ENCODE assay signal across 8 cellular contexts in genomic region chr11:129896062-129896461, GRCh38. TPM values are rescaled to one million over a fixed set of nuclear protein-coding genes. Genes with fewer than 3 reads are reported as not detected.
A peak's percentile ranks its signal among the peaks of the same experiment; 100 is the strongest.
DNase-seq lines count a peak whose midpoint lies in the region; ATAC-seq, FAIRE-seq and TF ChIP-seq lines count a peak whose summit lies in the region.

No MANE protein-coding gene starts in this region.

- CTCF ChIA-PET in Caco-2 (lab: Charles Lee) = interaction anchor here (0.6 to 1.9 kb wide), 5 partner anchors 10 to 236 kb away, joined by 3 to 6 read pairs (median 3); no protein-coding TSS in a partner anchor

- H3K9me3 Mint-ChIP-seq in Caco-2 (ENCODE audit: unreplicated experiment) = no peaks in the 10 kb centered on the region

- no peak overlapping the region for H3K18ac ChIP-seq in mesendoderm (ENCODE audit: low read length)

- BruUV-seq in Caco-2 (replicated peaks; lab: Mats Ljungman, UMichigan) = TSS peak; percentile 61

- H3K36me3 ChIP-seq in Caco-2 (ENCODE audit: control insufficient read depth, insufficient read depth, low read length) (peaks cover 4% of the 10 kb centered on the region; the same call in 1 of the 2 replicates), bronchial epithelial cell (ENCODE audit: control insufficient read depth, insufficient read depth, low read length) (peaks cover 8% of the 10 kb centered on the region), mesendoderm (ENCODE audit: control insufficient read depth, insufficient read depth, low read length) (no peaks in the 10 kb centered on the region)

- no peak overlapping the region for H3K23ac ChIP-seq in mesendoderm (ENCODE audit: low read length)

- H3K4me3 Mint-ChIP-seq in Caco-2 (ENCODE audit: unreplicated experiment) = peak overlapping the region; percentile 84

- peaks cover 14% of the 10 kb centered on the region for H3K79me2 ChIP-seq in mesendoderm (ENCODE audit: control insufficient read depth, insufficient read depth, low read length)

- ATAC-seq in HG02588 (IDR thresholded peaks at IDR 0.05; ENCODE audit: unreplicated experiment) (no peak), GM19452 (IDR thresholded peaks at IDR 0.05; ENCODE audit: unreplicated experiment) (no peak)

- no peak overlapping the region for H2BK120ac ChIP-seq in mesendoderm (ENCODE audit: low read depth, low read length)

- TF ChIP-seq CTCF in Caco-2 (IDR thresholded peaks at IDR 0.05; ENCODE audit: insufficient read depth in 1 of 2, low read depth in 1 of 2, low read length in 1 of 2, severe bottlenecking in 1 of 2, unreplicated experiment in 1 of 2) (no peak), bronchial epithelial cell (IDR thresholded peaks at IDR 0.05; ENCODE audit: insufficient read depth, low read length, severe bottlenecking) (no peak)

- H3K27me3 ChIP-seq in Caco-2 (replicated peaks; ENCODE audit: control insufficient read depth, insufficient read depth, low read length) = no peaks in the 10 kb centered on the region
- H3K27me3 ChIP-seq in bronchial epithelial cell (ENCODE audit: control insufficient read depth, insufficient read depth, low read length) = no peaks in the 10 kb centered on the region
- no peaks in the 10 kb centered on the region for H3K27me3 ChIP-seq in mesendoderm (ENCODE audit: insufficient read depth, low read length, poor library complexity)

- peak overlapping the region; percentile 70 for H3K4me2 ChIP-seq in mesendoderm (ENCODE audit: low read length)

- peak overlapping the region; percentile 80 for H3K27ac Mint-ChIP-seq in Caco-2 (ENCODE audit: unreplicated experiment)

- peaks cover 13% of the 10 kb centered on the region for H3K4me1 Mint-ChIP-seq in Caco-2 (ENCODE audit: low read depth, unreplicated experiment)

- H3K4ac ChIP-seq in mesendoderm (ENCODE audit: low read depth, low read length) = no peak overlapping the region

- POLR2A ChIA-PET in Caco-2 (lab: Charles Lee) = interaction anchor here (0.6 to 2.1 kb wide), 9 partner anchors 9 to 580 kb away, joined by 3 to 8 read pairs (median 4); no protein-coding TSS in a partner anchor

- no peak overlapping the region for H2BK15ac ChIP-seq in mesendoderm (replicated peaks; ENCODE audit: low read depth)

- H4K5ac ChIP-seq in mesendoderm (ENCODE audit: low read length) = no peak overlapping the region

- H3K4me3 ChIP-seq in Caco-2 (ENCODE audit: low read depth, low read length) = peak overlapping the region; percentile 86
- H3K4me3 ChIP-seq in bronchial epithelial cell (ENCODE audit: low read depth, low read length) = peak overlapping the region; percentile 79
- H3K4me3 ChIP-seq in mesendoderm (ENCODE audit: low read length) = no peak overlapping the region

- DNase-seq in Caco-2 (no peak), NCI-H146 (lab: John Stamatoyannopoulos, UW) (peak; percentile 12), bronchial epithelial cell (ENCODE audit: low read depth) (no peak), mesendoderm (no peak), COR-L47 (lab: John Stamatoyannopoulos, UW) (no peak), ecto neural progenitor cell (ENCODE audit: low spot score) (no peak)

- intact Hi-C loops in Caco-2 (cut with micrococcal nuclease; ENCODE audit: unreplicated experiment) = no loop called here

- no peaks in the 10 kb centered on the region for H3K27me3 Mint-ChIP-seq in Caco-2 (ENCODE audit: insufficient read depth, unreplicated experiment)

- no peak overlapping the region for H4K8ac ChIP-seq in mesendoderm (ENCODE audit: low read depth, low read length)

- peak overlapping the region; percentile 91 for H3K56ac ChIP-seq in mesendoderm (ENCODE audit: low read length)

- no peak for FAIRE-seq in bronchial epithelial cell (lab: Jason Lieb, UNC)

- peaks cover 10% of the 10 kb centered on the region for H3K79me1 ChIP-seq in mesendoderm (ENCODE audit: low read length)

- no peak overlapping the region for H3K27ac ChIP-seq in mesendoderm (ENCODE audit: low read depth, low read length)

- WGBS in mesendoderm (ENCODE audit: extremely low coverage, insufficient coverage, low lambda C conversion rate) = no CpG with 5 or more reads among the region's 9 CpGs

- H2BK5ac ChIP-seq in mesendoderm (ENCODE audit: low read length) = no peak overlapping the region

- H3K9ac ChIP-seq in mesendoderm (ENCODE audit: low read length) = peak overlapping the region; percentile 76

- H3K4me1 ChIP-seq in Caco-2 (peaks cover 14% of the 10 kb centered on the region), mesendoderm (ENCODE audit: control insufficient read depth, low read depth, low read length) (no peaks in the 10 kb centered on the region)

- no peaks in the 10 kb centered on the region for H3K9me3 ChIP-seq in Caco-2

- no peak overlapping the region for H2AK5ac ChIP-seq in mesendoderm (ENCODE audit: low read length)

- peaks cover 51% of the 10 kb centered on the region for H3K36me3 Mint-ChIP-seq in Caco-2 (ENCODE audit: insufficient read depth, unreplicated experiment)

RNA-seq across cellular contexts. Expression of gene NFRKB, which starts 0.7 kb away (rescaled TPM):
- total RNA-seq in Caco-2 (2022) (101 and 104 TPM in 2 replicates), bronchial epithelial cell (9.6 and 26.3 TPM in 2 replicates)
- polyA plus RNA-seq in mesendoderm (2013, experiment 1 of 2) = 16.5 TPM
- 16.3 TPM for polyA plus RNA-seq in mesendoderm (2013, experiment 2 of 2)
